ENCODE assay signal across 12 cellular contexts in the genomic region with DNA sequence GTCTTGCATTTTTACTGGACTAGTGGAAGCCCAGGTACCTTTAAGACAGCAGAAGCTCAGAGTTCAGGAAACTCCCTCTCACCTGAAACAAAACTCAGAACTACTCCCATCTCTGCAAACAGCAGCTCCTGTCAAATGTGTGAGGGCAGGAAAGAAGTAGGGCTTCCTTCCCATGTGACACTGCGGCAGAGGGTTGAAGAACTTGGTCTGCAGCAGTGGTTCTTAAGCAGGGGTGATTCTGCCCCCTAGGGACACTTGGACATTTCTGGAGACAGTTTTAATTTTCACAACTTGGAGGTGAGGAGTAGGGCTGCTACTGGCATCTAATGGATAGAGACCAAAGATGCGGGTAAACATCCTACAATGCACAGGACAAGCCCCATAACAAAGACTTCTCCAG.
A peak's percentile ranks its signal among the peaks of the same experiment; 100 is the strongest.
DNase-seq lines count a peak whose midpoint lies in the region; ATAC-seq, FAIRE-seq and TF ChIP-seq lines count a peak whose summit lies in the region.
"Had no signal": no experiment of that assay in that cellular context is flagged by ENCODE, and none has a peak within 500 bp of the region (broad histone marks: within the 10 kb centered on the region; RNA-seq: fewer than 3 reads in every experiment).

No MANE protein-coding gene starts in this region.

- TF ChIP-seq CTCF in MCF 10A (IDR thresholded peaks at IDR 0.05; ENCODE audit: unreplicated experiment) (peak; percentile 37), breast epithelium (IDR thresholded peaks at IDR 0.05) (no peak), bronchial epithelial cell (IDR thresholded peaks at IDR 0.05; ENCODE audit: insufficient read depth, low read length, severe bottlenecking) (peak; percentile 20), left lung (IDR thresholded peaks at IDR 0.05) (no peak)

- no peak overlapping the region for H3K4me3 Mint-ChIP-seq in MCF 10A (ENCODE audit: unreplicated experiment)
- H3K4me3 Mint-ChIP-seq: stimulated activated naive B cell treated with anti-CD40 and anti-IgM and Interleukin-4, amounts not matched to agents 10 μg/mL and 1 μg/mL and 100 μg/mL, for 72 hours had no signal

- no TSS peak for BruUV-seq in MCF 10A (replicated peaks; lab: Mats Ljungman, UMichigan)

- H3K4me1 Mint-ChIP-seq in MCF 10A (ENCODE audit: insufficient read depth, unreplicated experiment), result no peaks in the 10 kb centered on the region
- H3K4me1 Mint-ChIP-seq: stimulated activated naive B cell treated with anti-CD40 and anti-IgM and Interleukin-4, amounts not matched to agents 10 μg/mL and 1 μg/mL and 100 μg/mL, for 72 hours had no signal

- H3K27ac Mint-ChIP-seq in MCF 10A (ENCODE audit: low read depth, unreplicated experiment), result no peak overlapping the region
- H3K27ac Mint-ChIP-seq: stimulated activated naive B cell treated with anti-CD40 and anti-IgM and Interleukin-4, amounts not matched to agents 10 μg/mL and 1 μg/mL and 100 μg/mL, for 72 hours had no signal

- CTCF ChIA-PET in MCF 10A (lab: Yijun Ruan, JAX), result interaction anchor here (0.5 to 4.0 kb wide), 4 partner anchors 11 to 102 kb away, joined by 3 to 31 read pairs (median 13); no protein-coding TSS in a partner anchor

- H3K36me3 ChIP-seq in breast epithelium (no peaks in the 10 kb centered on the region), bronchial epithelial cell (ENCODE audit: control insufficient read depth, insufficient read depth, low read length) (no peaks in the 10 kb centered on the region), left lung (no peaks in the 10 kb centered on the region)
- H3K36me3 ChIP-seq: ovary, SJSA1 had no signal

- no peak for TF ChIP-seq POLR2A in breast epithelium (IDR thresholded peaks at IDR 0.05)

- POLR2A ChIA-PET in MCF 10A (lab: Yijun Ruan, JAX), result no interaction called here

- no peak for FAIRE-seq in bronchial epithelial cell (lab: Jason Lieb, UNC)

- DNase-seq in MCF 10A (ENCODE audit: unreplicated experiment) (peak; percentile 46), breast epithelium (ENCODE audit: low spot score in 2 of 2) (no peak), HT1080 (ENCODE audit: low read depth) (peak; percentile 64), bronchial epithelial cell (ENCODE audit: low read depth) (peak; percentile 30), NCI-H1105 treated with DMSO at 0.1 percent for 48 hours (lab: John Stamatoyannopoulos, UW) (no peak), pons (ENCODE audit: low spot score) (no peak), left lung (no peak)
- DNase-seq in central memory CD4-positive, alpha-beta T cell, result no peak
- DNase-seq: activated naive CD4-positive, alpha-beta T cell treated with anti-CD3 and anti-CD28 coated beads, Interleukin-2, amount 50 U/mL, for 16 hours; ovary; stimulated activated naive B cell treated with anti-CD40 and anti-IgM and Interleukin-4, amounts not matched to agents 10 μg/mL and 1 μg/mL and 100 μg/mL, for 72 hours had no signal

- H3K9me3 Mint-ChIP-seq in MCF 10A (ENCODE audit: unreplicated experiment), result no peaks in the 10 kb centered on the region

- no peaks in the 10 kb centered on the region for H3K27me3 ChIP-seq in breast epithelium
- peaks cover 1% of the 10 kb centered on the region for H3K27me3 ChIP-seq in bronchial epithelial cell (ENCODE audit: control insufficient read depth, insufficient read depth, low read length)
- H3K27me3 ChIP-seq in left lung, result no peaks in the 10 kb centered on the region
- H3K27me3 ChIP-seq: ovary, SJSA1 had no signal

- H3K4me3 ChIP-seq in breast epithelium, result no peak overlapping the region
- H3K4me3 ChIP-seq in bronchial epithelial cell (ENCODE audit: low read depth, low read length), result no peak overlapping the region
- no peak overlapping the region for H3K4me3 ChIP-seq in left lung
- H3K4me3 ChIP-seq: ovary, SJSA1 had no signal

- no peak overlapping the region for H3K27ac ChIP-seq in breast epithelium
- no peak overlapping the region for H3K27ac ChIP-seq in left lung
- H3K27ac ChIP-seq: ovary, SJSA1 had no signal

- intact Hi-C loops in MCF 10A (cut with micrococcal nuclease) (loop anchor here (1.0 kb wide), 1 partner anchor 102 kb away; no protein-coding TSS in a partner anchor), breast epithelium (cut with DNase I; ENCODE audit: low total_unique reads) (no loop called here), left lung (cut with DNase I) (no loop called here)

- H3K27me3 Mint-ChIP-seq in MCF 10A (ENCODE audit: insufficient read depth, unreplicated experiment), result peaks cover 52% of the 10 kb centered on the region

- H3K4me1 ChIP-seq in breast epithelium, result no peaks in the 10 kb centered on the region
- no peaks in the 10 kb centered on the region for H3K4me1 ChIP-seq in left lung
- H3K4me1 ChIP-seq: SJSA1 had no signal

- no peaks in the 10 kb centered on the region for H3K36me3 Mint-ChIP-seq in MCF 10A (ENCODE audit: insufficient read depth, unreplicated experiment)
- H3K36me3 Mint-ChIP-seq: stimulated activated naive B cell treated with anti-CD40 and anti-IgM and Interleukin-4, amounts not matched to agents 10 μg/mL and 1 μg/mL and 100 μg/mL, for 72 hours had no signal

- no peak for ATAC-seq in left lung
- ATAC-seq: stimulated activated naive B cell treated with anti-CD40 and anti-IgM and Interleukin-4, amounts not matched to agents 10 μg/mL and 1 μg/mL and 100 μg/mL, for 72 hours had no signal

- no peaks in the 10 kb centered on the region for H3K9me3 ChIP-seq in breast epithelium
- H3K9me3 ChIP-seq in left lung, result no peaks in the 10 kb centered on the region
- H3K9me3 ChIP-seq: ovary, SJSA1 had no signal

Comparison
In these comparisons a context has a peak if more than half of its experiments do, and no peak if none do; other contexts are left out.
1. DNase-seq: peak in MCF 10A (single experiment), HT1080 (single experiment) and bronchial epithelial cell (single experiment); none in breast epithelium (0 of 2), central memory CD4-positive, alpha-beta T cell (single experiment), NCI-H1105 treated with DMSO at 0.1 percent for 48 hours (single experiment), pons (single experiment) and left lung (0 of 2).
2. CTCF ChIP-seq: peak in MCF 10A (single experiment) and bronchial epithelial cell (single experiment); none in breast epithelium (0 of 3) and left lung (0 of 2).